ENCODE assay signal across 12 cellular contexts in the genomic region with DNA sequence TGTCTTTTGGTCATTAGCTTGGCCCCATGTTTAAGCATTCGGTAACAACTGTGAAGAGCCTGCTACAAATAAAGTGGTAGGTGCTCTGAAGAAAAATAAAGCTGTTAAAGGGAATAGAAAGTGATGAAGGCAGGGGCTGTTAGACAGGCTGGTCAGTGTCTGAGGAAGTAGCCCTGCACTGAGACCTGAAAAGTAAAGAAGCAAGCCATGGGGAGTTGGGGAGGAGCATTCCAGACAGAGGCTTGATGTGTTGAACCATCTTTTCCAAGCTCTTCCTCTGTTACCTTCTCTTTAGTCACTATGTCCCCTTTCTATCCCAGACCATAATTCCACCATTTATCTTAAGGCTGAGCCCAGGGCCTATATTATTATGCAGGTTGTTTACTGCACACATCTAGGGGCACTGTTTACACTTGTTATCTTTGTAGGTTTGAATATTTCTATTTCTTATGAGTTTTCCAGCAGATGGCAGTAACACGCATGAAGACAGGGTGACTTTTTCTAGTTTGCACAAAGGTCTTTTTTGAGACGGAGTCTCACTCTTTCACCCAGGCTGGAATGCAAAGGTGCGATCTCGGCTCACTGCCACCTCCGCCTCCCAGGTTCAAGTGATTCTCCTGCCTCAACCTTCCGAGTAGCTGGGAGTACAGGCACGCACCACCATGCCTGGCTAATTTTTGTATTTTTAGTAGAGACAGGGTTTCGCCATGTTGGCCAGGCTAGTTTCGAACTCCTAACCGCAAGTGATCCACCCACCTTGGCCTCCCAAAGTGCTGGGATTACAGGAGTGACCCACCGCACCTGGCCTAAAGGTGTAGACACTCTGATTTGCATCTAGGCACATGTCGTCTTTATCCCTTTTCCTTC. TPM values are rescaled to one million over a fixed set of nuclear protein-coding genes. Genes with fewer than 3 reads are reported as not detected.
DNase-seq lines count a peak whose midpoint lies in the region; ATAC-seq, FAIRE-seq and TF ChIP-seq lines count a peak whose summit lies in the region.
"Had no signal": no experiment of that assay in that cellular context is flagged by ENCODE, and none has a peak within 500 bp of the region (broad histone marks: within the 10 kb centered on the region; RNA-seq: fewer than 3 reads in every experiment).

No MANE protein-coding gene starts in this region.

- no peaks in the 10 kb centered on the region for H3K79me2 ChIP-seq in OCI-LY3 (ENCODE audit: low read length)

- no peak overlapping the region for H3K9ac ChIP-seq in OCI-LY3 (ENCODE audit: low read length)

- H3K27ac ChIP-seq in OCI-LY3 (ENCODE audit: low read length), result no peak overlapping the region
- H3K27ac ChIP-seq in dorsolateral prefrontal cortex, result peak overlapping the region in 15 of 59 donors; percentile 2 to 58 (median 29)
- no peak overlapping the region for H3K27ac ChIP-seq in pancreas

- peaks cover 10% of the 10 kb centered on the region; the same call in 1 of the 2 replicates for H4K20me1 ChIP-seq in OCI-LY3 (ENCODE audit: insufficient read depth, low read length)

- H3K9me3 ChIP-seq in OCI-LY3 (ENCODE audit: insufficient read depth, low read length) (no peaks in the 10 kb centered on the region), pancreas (no peaks in the 10 kb centered on the region)

- ATAC-seq in pancreas (peak in 3 of 4 donors; percentile 38 to 63 (median 53)), GM19328 (IDR thresholded peaks at IDR 0.05; ENCODE audit: unreplicated experiment) (no peak), HG03439 (IDR thresholded peaks at IDR 0.05; ENCODE audit: unreplicated experiment) (no peak)
- ATAC-seq: activated naive CD8-positive, alpha-beta T cell treated with anti-CD3 and anti-CD28 coated beads, Interleukin-2, amount 50 U/mL, for 24 hours; stimulated activated naive CD8-positive, alpha-beta T cell treated with anti-CD3 and anti-CD28 coated beads, Interleukin-15, amount 100 ng/mL, for 72 hours had no signal

- H3K27me3 ChIP-seq in OCI-LY3 (ENCODE audit: low read depth, low read length) (no peaks in the 10 kb centered on the region), dorsolateral prefrontal cortex (no peaks in the 10 kb centered on the region), pancreas (no peaks in the 10 kb centered on the region)

- DNase-seq in GM12864 (ENCODE audit: low read depth), result no peak
- DNase-seq in dorsolateral prefrontal cortex, result no peak
- no peak for DNase-seq in pancreas
- DNase-seq in NCI-H1048 (lab: John Stamatoyannopoulos, UW), result no peak
- DNase-seq in AG08395 (ENCODE audit: low spot score), result no peak
- DNase-seq: activated CD4-positive, alpha-beta T cell treated with anti-CD3 and anti-CD28 coated beads for 4 hours; activated naive CD8-positive, alpha-beta T cell treated with anti-CD3 and anti-CD28 coated beads, Interleukin-2, amount 50 U/mL, for 24 hours; foreskin fibroblast; stimulated activated naive CD8-positive, alpha-beta T cell treated with anti-CD3 and anti-CD28 coated beads, Interleukin-15, amount 100 ng/mL, for 72 hours had no signal

- FAIRE-seq in pancreas (lab: Jason Lieb, UNC), result no peak

- TF ChIP-seq CTCF in GM12864 (IDR thresholded peaks at IDR 0.05; ENCODE audit: low read depth, low read length, missing control alignments) (peak; percentile 13), OCI-LY3 (IDR thresholded peaks at IDR 0.05; ENCODE audit: low read depth, low read length) (peak; percentile 40), dorsolateral prefrontal cortex (IDR thresholded peaks at IDR 0.05 in 54 of 56, conservative IDR thresholded peaks at IDR 0.05 in 2 of 56; ENCODE audit: low read depth in 1 of 56, partially characterized antibody in 56 of 56) (peak in 48 of 56 donors; percentile 7 to 59 (median 36)), pancreas (IDR thresholded peaks at IDR 0.05) (no peak)

- H3K36me3 ChIP-seq in OCI-LY3 (replicated peaks; ENCODE audit: low read depth, low read length) (no peaks in the 10 kb centered on the region), pancreas (peaks cover 0 to 5% (median 0%) of the 10 kb centered on the region in 3 donors)

- no peak overlapping the region for H3K4me2 ChIP-seq in OCI-LY3 (ENCODE audit: low read length)

- no peak overlapping the region for H2AFZ ChIP-seq in OCI-LY3 (ENCODE audit: low read depth, low read length)

- H3K4me1 ChIP-seq in OCI-LY3 (ENCODE audit: low read length) (no peaks in the 10 kb centered on the region), pancreas (peaks cover 0 to 3% (median 0%) of the 10 kb centered on the region in 3 donors)

- H3K4me3 ChIP-seq in GM12864 (ENCODE audit: low read depth, low read length) (no peak overlapping the region), OCI-LY3 (ENCODE audit: low read length) (no peak overlapping the region), dorsolateral prefrontal cortex (no peak overlapping the region), pancreas (no peak overlapping the region)

- intact Hi-C loops in dorsolateral prefrontal cortex (cut with DNase I), result loop anchor here (10.0 kb wide), 2 partner anchors 261 to 271 kb away; no protein-coding TSS in a partner anchor
- intact Hi-C loops in pancreas (cut with DNase I), result no loop called here

- 65 to 66% methylated on average over 13 of the region's 13 CpGs for WGBS in pancreas, 2 donors

RNA-seq across cellular contexts. Expression of gene ZFTA, which starts 23.0 kb away (rescaled TPM):
- total RNA-seq in dorsolateral prefrontal cortex (10 to 100 TPM in 119 of 120 experiments, 1 to 10 TPM in 1; 8.7 to 41.2 (median 25.3) TPM), pancreas (10 to 100 TPM in 1 of 6 donors, 1 to 10 TPM in 5; 4.3 to 11.3 (median 6.2) TPM)
- polyA plus RNA-seq in pancreas, result 10 to 100 TPM in 1 of 2 donors, 1 to 10 TPM in 1; 7.0 to 10.0 TPM

Comparison
In these comparisons a context has a peak if more than half of its experiments do, and no peak if none do; other contexts are left out.
1. CTCF ChIP-seq: peak in GM12864 (single experiment), OCI-LY3 (single experiment) and dorsolateral prefrontal cortex (48 of 56); none in pancreas (0 of 4).
2. ATAC-seq: peak in pancreas (3 of 4); none in GM19328 (single experiment) and HG03439 (single experiment).
3. intact Hi-C loops: an anchor here in dorsolateral prefrontal cortex (10.0 kb wide); none called in pancreas.